Comparison of ENCODE assay signal across 11 cellular contexts in genomic region chr11:67435031-67435726, GRCh38. TPM values are rescaled to one million over a fixed set of nuclear protein-coding genes. Genes with fewer than 3 reads are reported as not detected.
A peak's percentile ranks its signal among the peaks of the same experiment; 100 is the strongest.
DNase-seq lines count a peak whose midpoint lies in the region; ATAC-seq and TF ChIP-seq lines count a peak whose summit lies in the region.
"Had no signal": no experiment of that assay in that cellular context is flagged by ENCODE, and none has a peak within 500 bp of the region (broad histone marks: within the 10 kb centered on the region; RNA-seq: fewer than 3 reads in every experiment).

No MANE protein-coding gene starts in this region.

- H3K4ac ChIP-seq in mesenchymal stem cell (ENCODE audit: low read depth in 1 of 2, low read length in 2 of 2): no peak overlapping the region

- H3K79me1 ChIP-seq in mesenchymal stem cell (replicated peaks; ENCODE audit: low read length, poor library complexity, severe bottlenecking): peaks cover 40% of the 10 kb centered on the region

- peaks cover 23% of the 10 kb centered on the region for H3K36me3 ChIP-seq in CD4-positive, CD25-positive, alpha-beta regulatory T cell (ENCODE audit: control insufficient read depth, insufficient read depth, low read length)
- H3K36me3 ChIP-seq in GM23338 (ENCODE audit: insufficient read depth) (0 out of 2 replicates have a peak, but pooled peaks cover 3% of the 10 kb centered on the region), mesenchymal stem cell (ENCODE audit: control insufficient read depth in 1 of 2, insufficient read depth in 2 of 2, low read depth in 1 of 2, low read length in 2 of 2) (peaks cover 74 to 89% of the 10 kb centered on the region in 2 experiments)

- H3K9me3 Mint-ChIP-seq in CD4-positive, CD25-positive, alpha-beta regulatory T cell: no peaks in the 10 kb centered on the region
- H3K9me3 Mint-ChIP-seq in GM23338: no peaks in the 10 kb centered on the region; the same call in 2 of the 3 replicates
- H3K9me3 Mint-ChIP-seq in activated CD8-positive, alpha-beta T cell treated with anti-CD3 and anti-CD28 coated beads for 36 hours: no peaks in the 10 kb centered on the region

- H3K9me2 ChIP-seq in GM23338 (ENCODE audit: insufficient read depth): no peaks in the 10 kb centered on the region

- H2AFZ ChIP-seq in GM23338 (no peak overlapping the region), mesenchymal stem cell (ENCODE audit: low read depth, low read length) (no peak overlapping the region)

- no peaks in the 10 kb centered on the region for H3K27me3 ChIP-seq in CD4-positive, CD25-positive, alpha-beta regulatory T cell (ENCODE audit: control insufficient read depth, insufficient read depth, low read length)
- H3K27me3 ChIP-seq in GM23338 (ENCODE audit: insufficient read depth) (no peaks in the 10 kb centered on the region), mesenchymal stem cell (ENCODE audit: control insufficient read depth in 1 of 2, insufficient read depth in 1 of 2, low read length in 2 of 2) (no peaks in the 10 kb centered on the region)

- H3K27ac ChIP-seq in CD4-positive, CD25-positive, alpha-beta regulatory T cell (ENCODE audit: insufficient read depth, low read length, poor library complexity, severe bottlenecking): peak overlapping the region; percentile 94
- H3K27ac ChIP-seq in GM23338 (ENCODE audit: low read depth) (peak overlapping the region; percentile 88; the same call in 1 of the 2 replicates), mesenchymal stem cell (ENCODE audit: low read length, poor library complexity, severe bottlenecking) (peak overlapping the region; percentile 69)

- no peak overlapping the region for H4K8ac ChIP-seq in mesenchymal stem cell (ENCODE audit: low read length)

- ATAC-seq in CD4-positive, CD25-positive, alpha-beta regulatory T cell (ENCODE audit: low read depth in 2 of 2): no peak
- no peak for ATAC-seq in GM23338
- no peak for ATAC-seq in activated CD8-positive, alpha-beta T cell treated with anti-CD3 and anti-CD28 coated beads for 36 hours
- ATAC-seq in left colon: no peak

- CTCF ChIA-PET in activated CD8-positive, alpha-beta T cell treated with anti-CD3 and anti-CD28 coated beads for 36 hours (lab: Charles Lee): interaction anchor here (1.0 kb wide), 1 partner anchor 12 kb away, joined by 3 read pairs; no protein-coding TSS in a partner anchor

- H3K27ac Mint-ChIP-seq in CD4-positive, CD25-positive, alpha-beta regulatory T cell: peak overlapping the region; percentile 75 to 90 (median 84)
- peak overlapping the region; percentile 90 for H3K27ac Mint-ChIP-seq in GM23338
- peak overlapping the region; percentile 93 for H3K27ac Mint-ChIP-seq in activated CD8-positive, alpha-beta T cell treated with anti-CD3 and anti-CD28 coated beads for 36 hours

- H3K14ac ChIP-seq in mesenchymal stem cell (ENCODE audit: low read length in 2 of 2): no peak overlapping the region

- H3K4me1 ChIP-seq in CD4-positive, CD25-positive, alpha-beta regulatory T cell (ENCODE audit: control insufficient read depth, insufficient read depth, low read length, poor library complexity, severe bottlenecking): peaks cover 77% of the 10 kb centered on the region
- H3K4me1 ChIP-seq in GM23338 (ENCODE audit: insufficient read depth) (peaks cover 14% of the 10 kb centered on the region), mesenchymal stem cell (ENCODE audit: control insufficient read depth, insufficient read depth, low read depth, low read length) (peaks cover 52% of the 10 kb centered on the region)

- H3K36me3 Mint-ChIP-seq in CD4-positive, CD25-positive, alpha-beta regulatory T cell: peaks cover 10% of the 10 kb centered on the region
- peaks cover 34% of the 10 kb centered on the region for H3K36me3 Mint-ChIP-seq in GM23338 (ENCODE audit: low read depth)
- peaks cover 68% of the 10 kb centered on the region for H3K36me3 Mint-ChIP-seq in activated CD8-positive, alpha-beta T cell treated with anti-CD3 and anti-CD28 coated beads for 36 hours (ENCODE audit: low read depth)

- H4K91ac ChIP-seq in mesenchymal stem cell (ENCODE audit: low read length): no peak overlapping the region

- no peak for TF ChIP-seq CTCF in GM23338 (conservative IDR thresholded peaks at IDR 0.05; ENCODE audit: low read depth in 2 of 2)
- no peak for TF ChIP-seq CTCF in activated CD8-positive, alpha-beta T cell treated with anti-CD3 and anti-CD28 coated beads for 36 hours (IDR thresholded peaks at IDR 0.05)

- peak overlapping the region; percentile 81 to 98 (median 92) for H3K4me3 Mint-ChIP-seq in CD4-positive, CD25-positive, alpha-beta regulatory T cell
- H3K4me3 Mint-ChIP-seq in GM23338: no peak overlapping the region; the same call in 2 of the 3 replicates
- peak overlapping the region; percentile 87 for H3K4me3 Mint-ChIP-seq in activated CD8-positive, alpha-beta T cell treated with anti-CD3 and anti-CD28 coated beads for 36 hours

- H3K23ac ChIP-seq in mesenchymal stem cell (ENCODE audit: low read length in 2 of 2): no peak overlapping the region

- H2AK5ac ChIP-seq in mesenchymal stem cell (ENCODE audit: low read length, severe bottlenecking): peak overlapping the region; percentile 92

- H3K4me1 Mint-ChIP-seq in CD4-positive, CD25-positive, alpha-beta regulatory T cell: peaks cover 0 to 77% (median 29%) of the 10 kb centered on the region in 4 donors
- peaks cover 23% of the 10 kb centered on the region for H3K4me1 Mint-ChIP-seq in GM23338
- peaks cover 49% of the 10 kb centered on the region for H3K4me1 Mint-ChIP-seq in activated CD8-positive, alpha-beta T cell treated with anti-CD3 and anti-CD28 coated beads for 36 hours (ENCODE audit: low read depth)

- no peaks in the 10 kb centered on the region for H3K79me2 ChIP-seq in GM23338 (replicated peaks; ENCODE audit: insufficient read depth)

- no peak overlapping the region for H2BK12ac ChIP-seq in mesenchymal stem cell (ENCODE audit: low read length in 2 of 2)

- no peak overlapping the region for H3K18ac ChIP-seq in mesenchymal stem cell (ENCODE audit: low read depth in 1 of 2, low read length in 2 of 2)

- H3F3A ChIP-seq in GM23338 (replicated peaks; ENCODE audit: low read depth): 0 out of 2 replicates have a peak, but pooled peaks cover 12% of the 10 kb centered on the region

- H3K4me2 ChIP-seq in GM23338 (no peak overlapping the region), mesenchymal stem cell (ENCODE audit: low read length, poor library complexity, severe bottlenecking) (no peak overlapping the region)

- 91% methylated on average over 25 of the region's 26 CpGs for WGBS in mesenchymal stem cell

- H2BK120ac ChIP-seq in mesenchymal stem cell (ENCODE audit: low read depth, low read length): no peak overlapping the region

- no peaks in the 10 kb centered on the region for H4K20me1 ChIP-seq in GM23338 (replicated peaks; ENCODE audit: insufficient read depth)

- intact Hi-C loops in activated CD8-positive, alpha-beta T cell treated with anti-CD3 and anti-CD28 coated beads for 36 hours (cut with micrococcal nuclease): loop anchor here (5.0 kb wide), 2 partner anchors 47 to 72 kb away; partner anchors contain the start of genes AIP, CDK2AP2 and PITPNM1
- intact Hi-C loops in left colon (cut with DNase I, micrococcal nuclease): no loop called here

- no peak overlapping the region for H3K9ac ChIP-seq in mesenchymal stem cell (ENCODE audit: low read length)

- H3K27me3 Mint-ChIP-seq in CD4-positive, CD25-positive, alpha-beta regulatory T cell: no peaks in the 10 kb centered on the region
- peaks cover 10% of the 10 kb centered on the region for H3K27me3 Mint-ChIP-seq in GM23338 (ENCODE audit: insufficient read depth, low read depth, poor library complexity)
- no peaks in the 10 kb centered on the region for H3K27me3 Mint-ChIP-seq in activated CD8-positive, alpha-beta T cell treated with anti-CD3 and anti-CD28 coated beads for 36 hours

- H2BK15ac ChIP-seq in mesenchymal stem cell (ENCODE audit: low read depth, poor library complexity, severe bottlenecking): no peak overlapping the region

- no peak for DNase-seq in CD4-positive, CD25-positive, alpha-beta regulatory T cell
- DNase-seq in GM23338 (ENCODE audit: low spot score) (no peak), mesenchymal stem cell (no peak), DMS53 treated with DMSO at 0.1 percent for 48 hours (lab: John Stamatoyannopoulos, UW; ENCODE audit: unreplicated experiment) (no peak), NCI-H82 treated with DMSO at 0.1 percent for 48 hours (lab: John Stamatoyannopoulos, UW; ENCODE audit: unreplicated experiment) (no peak), activated gamma-delta T cell treated with Interleukin-2 at 50 U/mL for 16 hours (no peak), left colon (no peak)
- DNase-seq in activated CD8-positive, alpha-beta T cell treated with anti-CD3 and anti-CD28 coated beads for 36 hours: peak; percentile 73
- DNase-seq: MV-4-11, NCI-H69 had no signal

- H3K9me3 ChIP-seq in CD4-positive, CD25-positive, alpha-beta regulatory T cell (ENCODE audit: control insufficient read depth in 2 of 2, low read length in 2 of 2): no peaks in the 10 kb centered on the region
- no peaks in the 10 kb centered on the region for H3K9me3 ChIP-seq in mesenchymal stem cell (ENCODE audit: control insufficient read depth, low read length)
- H3K9me3 ChIP-seq: thoracic aorta had no signal

- H2BK5ac ChIP-seq in mesenchymal stem cell (ENCODE audit: low read depth, low read length, poor library complexity, severe bottlenecking): no peak overlapping the region

- H3K4me3 ChIP-seq in CD4-positive, CD25-positive, alpha-beta regulatory T cell (ENCODE audit: low read depth, low read length): peak overlapping the region; percentile 26
- H3K4me3 ChIP-seq in GM23338 (no peak overlapping the region), mesenchymal stem cell (ENCODE audit: insufficient read depth in 1 of 2, low read depth in 1 of 2, low read length in 2 of 2) (no peak overlapping the region)

- POLR2A ChIA-PET in activated CD8-positive, alpha-beta T cell treated with anti-CD3 and anti-CD28 coated beads for 36 hours (lab: Charles Lee): interaction anchor here (0.6 to 10.8 kb wide), 7 partner anchors 15 to 50 kb away, joined by 3 to 178 read pairs (median 52); partner anchors contain the start of genes PPP1CA, TBC1D10C and TMEM134

RNA-seq across cellular contexts. Expression of gene PTPRCAP, which starts 2.3 kb away (rescaled TPM):
- 291 TPM for total RNA-seq in CD4-positive, CD25-positive, alpha-beta regulatory T cell
- 1,000 to 10,000 TPM in 1 of 4 donors, 100 to 1,000 TPM in 3; 829 to 1,084 (median 978) TPM for polyA plus RNA-seq in CD4-positive, CD25-positive, alpha-beta regulatory T cell
- 0.85 and 3.5 TPM in 2 replicates for total RNA-seq in GM23338 (2014; rRNA removed; shearing (Covaris generic))
- 2.7 and 3.3 TPM in 2 replicates for polyA plus RNA-seq in GM23338 (2016; fragmentation: Nextera tagmentation; extraction: Ambion mirVana)
- 100 to 1,000 TPM; 107 to 114 TPM for total RNA-seq in activated CD8-positive, alpha-beta T cell treated with anti-CD3 and anti-CD28 coated beads for 36 hours
- 0.10 TPM for polyA plus RNA-seq in mesenchymal stem cell (2013, experiment 1 of 2)
- polyA plus RNA-seq in mesenchymal stem cell (2013, experiment 2 of 2): 0.11 TPM
- 10 to 100 TPM in 1 of 2 donors, 1 to 10 TPM in 1; 7.1 to 11.2 TPM for total RNA-seq in left colon

RNA-seq across cellular contexts. Expression of gene RPS6KB2, which starts 6.9 kb away (rescaled TPM):
- total RNA-seq in CD4-positive, CD25-positive, alpha-beta regulatory T cell: 66.0 TPM
- 10 to 100 TPM; 44.4 to 61.5 (median 50.3) TPM for polyA plus RNA-seq in CD4-positive, CD25-positive, alpha-beta regulatory T cell
- 41.3 and 48.2 TPM in 2 replicates for total RNA-seq in GM23338 (2014; rRNA removed; shearing (Covaris generic))
- polyA plus RNA-seq in GM23338 (2016; fragmentation: Nextera tagmentation; extraction: Ambion mirVana): 27.7 and 29.5 TPM in 2 replicates
- 10 to 100 TPM; 54.8 to 57.4 TPM for total RNA-seq in activated CD8-positive, alpha-beta T cell treated with anti-CD3 and anti-CD28 coated beads for 36 hours
- 35.0 TPM for polyA plus RNA-seq in mesenchymal stem cell (2013, experiment 1 of 2)
- polyA plus RNA-seq in mesenchymal stem cell (2013, experiment 2 of 2): 33.7 TPM
- 10 to 100 TPM; 45.3 to 47.4 TPM for total RNA-seq in left colon

RNA-seq across cellular contexts. Expression of gene CORO1B, which starts 8.1 kb away (rescaled TPM):
- 70.5 TPM for total RNA-seq in CD4-positive, CD25-positive, alpha-beta regulatory T cell
- 100 to 1,000 TPM in 1 of 4 donors, 10 to 100 TPM in 3; 46.8 to 109 (median 72.8) TPM for polyA plus RNA-seq in CD4-positive, CD25-positive, alpha-beta regulatory T cell
- 77.5 and 91.1 TPM in 2 replicates for total RNA-seq in GM23338 (2014; rRNA removed; shearing (Covaris generic))
- polyA plus RNA-seq in GM23338 (2016; fragmentation: Nextera tagmentation; extraction: Ambion mirVana): 61.5 and 69.5 TPM in 2 replicates
- total RNA-seq in activated CD8-positive, alpha-beta T cell treated with anti-CD3 and anti-CD28 coated beads for 36 hours: 100 to 1,000 TPM; 254 to 276 TPM
- 109 TPM for polyA plus RNA-seq in mesenchymal stem cell (2013, experiment 1 of 2)
- 101 TPM for polyA plus RNA-seq in mesenchymal stem cell (2013, experiment 2 of 2)
- 100 to 1,000 TPM; 195 to 230 TPM for total RNA-seq in left colon

RNA-seq across cellular contexts. Expression of gene GPR152, which starts 17.4 kb away (rescaled TPM):
- total RNA-seq in CD4-positive, CD25-positive, alpha-beta regulatory T cell: not detected
- under 1 TPM; 0.13 to 0.84 (median 0.35) TPM for polyA plus RNA-seq in CD4-positive, CD25-positive, alpha-beta regulatory T cell
- not detected in 2 replicates for total RNA-seq in GM23338 (2014; rRNA removed; shearing (Covaris generic))
- polyA plus RNA-seq in GM23338 (2016; fragmentation: Nextera tagmentation; extraction: Ambion mirVana): not detected in 2 replicates
- total RNA-seq in activated CD8-positive, alpha-beta T cell treated with anti-CD3 and anti-CD28 coated beads for 36 hours: not detected
- polyA plus RNA-seq in mesenchymal stem cell (2013, experiment 1 of 2): not detected
- not detected for polyA plus RNA-seq in mesenchymal stem cell (2013, experiment 2 of 2)
- total RNA-seq in left colon: not detected
- total RNA-seq: thoracic aorta had no signal

RNA-seq across cellular contexts. Expression of gene CARNS1, which starts 19.7 kb away (rescaled TPM):
- total RNA-seq in CD4-positive, CD25-positive, alpha-beta regulatory T cell: 7.8 TPM
- 1 to 10 TPM in 2 of 4 donors, under 1 TPM in 2; 0.63 to 2.3 (median 1.1) TPM for polyA plus RNA-seq in CD4-positive, CD25-positive, alpha-beta regulatory T cell
- 0.27 and 0.76 TPM in 2 replicates for total RNA-seq in GM23338 (2014; rRNA removed; shearing (Covaris generic))
- polyA plus RNA-seq in GM23338 (2016; fragmentation: Nextera tagmentation; extraction: Ambion mirVana): 0.52 and 0.63 TPM in 2 replicates
- total RNA-seq in activated CD8-positive, alpha-beta T cell treated with anti-CD3 and anti-CD28 coated beads for 36 hours: 1 to 10 TPM; 6.2 to 6.9 TPM
- 0.11 TPM for polyA plus RNA-seq in mesenchymal stem cell (2013, experiment 1 of 2)
- polyA plus RNA-seq in mesenchymal stem cell (2013, experiment 2 of 2): 0.07 TPM
- 1 to 10 TPM in 1 of 2 donors, under 1 TPM in 1; 0.61 to 2.5 TPM for total RNA-seq in left colon

Comparison
In these comparisons a context has a peak if more than half of its experiments do, and no peak if none do; other contexts are left out.
1. RNA of gene PTPRCAP, which starts 2.3 kb away (total RNA-seq): 291 TPM in CD4-positive, CD25-positive, alpha-beta regulatory T cell (single experiment) and 107 to 114 TPM in activated CD8-positive, alpha-beta T cell treated with anti-CD3 and anti-CD28 coated beads for 36 hours; 7.1 to 11.2 TPM in left colon and 0.85 to 3.5 TPM in GM23338; every median in the first group is over 4 times any median in the second.
2. Peak in every context shown above with its lines, with median percentiles within 50 percentile points of each other: H3K27ac ChIP-seq and H3K27ac Mint-ChIP-seq.